Comparison of ENCODE assay signal across 22 cellular contexts in the genomic region with DNA sequence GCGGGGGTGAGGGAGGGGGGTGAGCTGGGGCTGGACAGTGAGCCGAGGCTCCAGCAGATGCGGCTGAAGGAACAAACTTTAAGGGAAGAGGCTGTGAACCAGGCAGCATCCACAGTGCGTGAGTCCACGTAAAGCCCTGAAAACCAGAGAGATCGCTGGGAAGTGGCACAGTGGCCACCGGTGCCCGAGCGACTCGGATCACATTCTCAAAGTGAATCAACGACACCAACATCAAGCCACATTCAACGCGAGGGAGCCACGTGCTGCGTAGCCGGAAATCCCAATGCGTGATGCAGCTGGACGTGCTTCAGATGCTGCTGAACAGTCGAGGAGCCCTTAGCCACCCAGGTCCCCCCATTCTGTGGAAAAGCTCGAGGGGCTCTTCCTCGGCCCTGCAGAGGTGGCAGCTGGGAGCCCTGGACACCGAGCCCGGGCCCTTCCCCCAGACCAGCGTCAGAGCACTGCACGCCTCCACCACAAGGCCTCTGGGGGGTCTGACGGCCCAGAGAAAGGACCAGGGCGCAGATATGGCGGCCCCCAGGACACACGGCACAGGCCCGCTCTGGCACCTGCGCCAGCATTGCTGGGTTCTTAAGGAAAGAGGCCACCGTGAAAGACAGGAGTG. TPM values are rescaled to one million over a fixed set of nuclear protein-coding genes. Genes with fewer than 3 reads are reported as not detected.
DNase-seq lines count a peak whose midpoint lies in the region; ATAC-seq and TF ChIP-seq lines count a peak whose summit lies in the region.
"Had no signal": no experiment of that assay in that cellular context is flagged by ENCODE, and none has a peak within 500 bp of the region (broad histone marks: within the 10 kb centered on the region; RNA-seq: fewer than 3 reads in every experiment).

No MANE protein-coding gene starts in this region.

- H3K27ac ChIP-seq in DOHH2 (ENCODE audit: low read depth, low read length) (no peak overlapping the region), neuronal stem cell (replicated peaks; ENCODE audit: low read length) (no peak overlapping the region)
- H3K27ac ChIP-seq: ascending aorta, uterus had no signal

- H2BK5ac ChIP-seq in neuronal stem cell (ENCODE audit: low read length), result no peak overlapping the region

- H2AK5ac ChIP-seq in neuronal stem cell (ENCODE audit: low read depth, low read length), result peak overlapping the region; percentile 91

- H3K18ac ChIP-seq in neuronal stem cell (ENCODE audit: low read length), result peak overlapping the region; percentile 84

- H3K79me2 ChIP-seq in DOHH2 (ENCODE audit: control insufficient read depth, low read length), result peaks cover 12% of the 10 kb centered on the region

- peaks cover 13% of the 10 kb centered on the region for H3K4me1 Mint-ChIP-seq in activated T-helper 17 cell treated with anti-CD3 and anti-CD28 coated beads, Interleukin-2, amount 50 U/mL, for 72 hours

- peak overlapping the region; percentile 81 for H3K23ac ChIP-seq in neuronal stem cell (ENCODE audit: low read depth, low read length, poor library complexity)

- no peaks in the 10 kb centered on the region for H3K79me1 ChIP-seq in neuronal stem cell (ENCODE audit: low read depth, low read length)

- peak overlapping the region; percentile 38 for H3K9ac ChIP-seq in neuronal stem cell (ENCODE audit: low read depth, low read length, poor library complexity)

- no peak overlapping the region for H2BK120ac ChIP-seq in neuronal stem cell (ENCODE audit: low read depth, low read length)

- H3K4me2 ChIP-seq in DOHH2 (ENCODE audit: low read length), result peak overlapping the region; percentile 12; the same call in 1 of the 2 replicates
- H3K4me2 ChIP-seq in neuronal stem cell (ENCODE audit: insufficient read depth, low read length, poor library complexity, severe bottlenecking), result no peak overlapping the region

- H3K36me3 Mint-ChIP-seq in activated T-helper 17 cell treated with anti-CD3 and anti-CD28 coated beads, Interleukin-2, amount 50 U/mL, for 72 hours (ENCODE audit: low read depth), result peaks cover 57% of the 10 kb centered on the region

- ATAC-seq in activated T-helper 17 cell treated with anti-CD3 and anti-CD28 coated beads, Interleukin-2, amount 50 U/mL, for 72 hours (replicated peaks), result no peak
- ATAC-seq: activated CD4-positive, CD25-positive, alpha-beta regulatory T cell treated with anti-CD3 and anti-CD28 coated beads, Interleukin-2, amount 50 U/mL, for 24 hours had no signal

- H3K4me3 ChIP-seq in DOHH2 (ENCODE audit: low read length), result no peak overlapping the region
- H3K4me3 ChIP-seq in neuronal stem cell (ENCODE audit: low read length in 2 of 2), result no peak overlapping the region
- H3K4me3 ChIP-seq: ascending aorta, uterus had no signal

- WGBS in neuronal stem cell (ENCODE audit: extremely low coverage in 2 of 2, insufficient read length in 2 of 2, insufficient replicate concordance in 1 of 2), 2 donors, result no CpG with 5 or more reads among the region's 32 CpGs

- peak overlapping the region; percentile 98 for H2BK15ac ChIP-seq in neuronal stem cell (ENCODE audit: low read length)

- no peaks in the 10 kb centered on the region for H4K20me1 ChIP-seq in DOHH2 (ENCODE audit: control insufficient read depth, insufficient read depth, low read depth, low read length)

- H3K9me3 Mint-ChIP-seq in activated T-helper 17 cell treated with anti-CD3 and anti-CD28 coated beads, Interleukin-2, amount 50 U/mL, for 72 hours, result peaks cover 8% of the 10 kb centered on the region

- peak overlapping the region; percentile 84 for H3K27ac Mint-ChIP-seq in activated T-helper 17 cell treated with anti-CD3 and anti-CD28 coated beads, Interleukin-2, amount 50 U/mL, for 72 hours
- H3K27ac Mint-ChIP-seq: mesothelial cell of epicardium; stimulated activated naive CD8-positive, alpha-beta T cell treated with anti-CD3 and anti-CD28 coated beads, Interleukin-15, Interleukin-2, amounts not matched to agents 100 ng/mL and 50 ng/mL, for 24 hours had no signal

- H3K36me3 ChIP-seq in DOHH2 (ENCODE audit: control insufficient read depth, low read length) (peaks cover 54% of the 10 kb centered on the region), neuronal stem cell (replicated peaks in 1 of 2; ENCODE audit: control insufficient read depth in 2 of 2, insufficient read depth in 2 of 2, low read length in 2 of 2) (no peaks in the 10 kb centered on the region)
- H3K36me3 ChIP-seq: ascending aorta, uterus had no signal

- peak overlapping the region; percentile 66 for H2BK12ac ChIP-seq in neuronal stem cell (ENCODE audit: low read length)

- H3K4me1 ChIP-seq in DOHH2 (ENCODE audit: control insufficient read depth, low read length) (peaks cover 63% of the 10 kb centered on the region), neuronal stem cell (ENCODE audit: control insufficient read depth in 2 of 2, insufficient read depth in 1 of 2, low read depth in 1 of 2, low read length in 2 of 2) (peaks cover 17 to 18% of the 10 kb centered on the region in 2 donors)
- H3K4me1 ChIP-seq: ascending aorta, uterus had no signal

- no peaks in the 10 kb centered on the region for H3K27me3 Mint-ChIP-seq in activated T-helper 17 cell treated with anti-CD3 and anti-CD28 coated beads, Interleukin-2, amount 50 U/mL, for 72 hours
- H3K27me3 Mint-ChIP-seq: stimulated activated naive CD8-positive, alpha-beta T cell treated with anti-CD3 and anti-CD28 coated beads, Interleukin-15, Interleukin-2, amounts not matched to agents 100 ng/mL and 50 ng/mL, for 24 hours had no signal

- H4K8ac ChIP-seq in neuronal stem cell (ENCODE audit: low read depth, low read length), result no peak overlapping the region

- H3K4ac ChIP-seq in neuronal stem cell (ENCODE audit: low read length), result peak overlapping the region; percentile 93

- H3K27me3 ChIP-seq in DOHH2 (ENCODE audit: control insufficient read depth, low read length), result no peaks in the 10 kb centered on the region
- no peaks in the 10 kb centered on the region for H3K27me3 ChIP-seq in neuronal stem cell (ENCODE audit: control insufficient read depth in 3 of 3, insufficient read depth in 3 of 3, low read depth in 1 of 3, low read length in 3 of 3)
- H3K27me3 ChIP-seq: ascending aorta, uterus had no signal

- H3K9me3 ChIP-seq in DOHH2 (ENCODE audit: control insufficient read depth, insufficient read depth, low read length) (peaks cover 9% of the 10 kb centered on the region; the same call in 1 of the 2 replicates), neuronal stem cell (replicated peaks in 1 of 2; ENCODE audit: control insufficient read depth in 2 of 2, insufficient read depth in 1 of 2, low read depth in 1 of 2, low read length in 2 of 2) (peaks cover 4 to 11% of the 10 kb centered on the region in 2 donors)

- H3K14ac ChIP-seq in neuronal stem cell (ENCODE audit: low read length), result no peak overlapping the region

- no peak overlapping the region for H4K91ac ChIP-seq in neuronal stem cell (ENCODE audit: low read depth, low read length, poor library complexity)

- DNase-seq in 8988T (peak; percentile 46), neuronal stem cell (ENCODE audit: low spot score) (no peak), glomerular visceral epithelial cell (ENCODE audit: extremely low spot score) (no peak), dermis blood vessel endothelial cell (no peak), NCI-H1048 (lab: John Stamatoyannopoulos, UW) (no peak), foreskin melanocyte (no peak)
- DNase-seq: activated CD8-positive, alpha-beta memory T cell treated with anti-CD3 and anti-CD28 coated beads, Interleukin-2, amount 50 U/mL, for 4 hours; activated naive CD4-positive, alpha-beta T cell; COR-L47; hippocampal formation; NCI-H1436; NCI-H748 treated with DMSO at 0.1 percent for 48 hours; retina; T-helper 9 cell had no signal

- H3F3A ChIP-seq in DOHH2 (ENCODE audit: control insufficient read depth, insufficient read depth), result peaks cover 12% of the 10 kb centered on the region

- H2AFZ ChIP-seq in neuronal stem cell (ENCODE audit: low read length), result peak overlapping the region; percentile 4

- TF ChIP-seq CTCF in DOHH2 (IDR thresholded peaks at IDR 0.05; ENCODE audit: low read depth, low read length, poor library complexity, severe bottlenecking), result no peak

- no peak overlapping the region for H3K4me3 Mint-ChIP-seq in activated T-helper 17 cell treated with anti-CD3 and anti-CD28 coated beads, Interleukin-2, amount 50 U/mL, for 72 hours
- H3K4me3 Mint-ChIP-seq: mesothelial cell of epicardium; neural crest cell; stimulated activated naive CD8-positive, alpha-beta T cell treated with anti-CD3 and anti-CD28 coated beads, Interleukin-15, Interleukin-2, amounts not matched to agents 100 ng/mL and 50 ng/mL, for 24 hours had no signal

- no peaks in the 10 kb centered on the region for H3K9me2 ChIP-seq in DOHH2 (replicated peaks; ENCODE audit: control insufficient read depth, low read length)

RNA-seq across cellular contexts. Expression of a gene that starts 53.7 kb away (rescaled TPM):
- 10 to 100 TPM; 78.3 to 93.6 TPM for total RNA-seq in activated T-helper 17 cell treated with anti-CD3 and anti-CD28 coated beads, Interleukin-2, amount 50 U/mL, for 72 hours
- polyA plus RNA-seq in neuronal stem cell (2013, experiment 1 of 2), result 18.9 TPM
- 18.7 TPM for polyA plus RNA-seq in neuronal stem cell (2013, experiment 2 of 2)
- total RNA-seq in dermis blood vessel endothelial cell, result 44.3 and 52.1 TPM in 2 replicates
